22 cellular contexts compared by ENCODE assay signal in genomic region chr14:101772770-101773169, GRCh38. TPM values are rescaled to one million over a fixed set of nuclear protein-coding genes. Genes with fewer than 3 reads are reported as not detected.
DNase-seq lines count a peak whose midpoint lies in the region; ATAC-seq and TF ChIP-seq lines count a peak whose summit lies in the region.
"Had no signal": no experiment of that assay in that cellular context is flagged by ENCODE, and none has a peak within 500 bp of the region (broad histone marks: within the 10 kb centered on the region; RNA-seq: fewer than 3 reads in every experiment).

No MANE protein-coding gene starts in this region.

- H3K9me3 ChIP-seq in right cardiac atrium (ENCODE audit: control insufficient read depth, low read length): no peaks in the 10 kb centered on the region
- no peaks in the 10 kb centered on the region for H3K9me3 ChIP-seq in PC-3 (ENCODE audit: low read length)
- H3K9me3 ChIP-seq: breast epithelium, left lung, MG63, mucosa of descending colon, SK-N-SH had no signal

- WGBS in right cardiac atrium: 79% methylated on average over 8 of the region's 8 CpGs

- DNase-seq in left ventricle myocardium superior: no peak
- DNase-seq in right cardiac atrium: no peak
- peak; percentile 95 for DNase-seq in PC-3
- peak; percentile 45 for DNase-seq in epithelial cell of esophagus (ENCODE audit: low read depth)
- DNase-seq in type B pancreatic cell (ENCODE audit: extremely low spot score, unreplicated experiment): no peak
- no peak for DNase-seq in NCI-H1092 (lab: John Stamatoyannopoulos, UW)
- no peak for DNase-seq in T-cell
- DNase-seq in NCI-H1436 treated with DMSO at 0.1 percent for 48 hours (lab: John Stamatoyannopoulos, UW): no peak
- DNase-seq: activated B cell treated with CpG ODN at 0.5 μM for 24 hours; activated CD4-positive, alpha-beta T cell treated with anti-CD3 and anti-CD28 coated beads, Interleukin-2, amount 50 U/mL, for 4 hours; cortex of kidney; DMS153; GOT3; left lung; MG63; mucosa of descending colon; NCI-H1417 treated with DMSO at 0.1 percent for 48 hours; NCI-H510A treated with DMSO at 0.1 percent for 48 hours; NK-92 treated with Interleukin-12 subunit alpha and Interleukin-12 subunit beta, amount 100 ng/mL, for 24 hours; SK-N-SH had no signal

- H3F3A ChIP-seq in PC-3 (ENCODE audit: low read length, unreplicated experiment): peaks cover 4% of the 10 kb centered on the region

- H3K36me3 ChIP-seq in PC-3 (ENCODE audit: low read depth, low read length): no peaks in the 10 kb centered on the region
- H3K36me3 ChIP-seq: breast epithelium, left lung, MG63 had no signal

- H2AFZ ChIP-seq in PC-3 (ENCODE audit: low read length): no peak overlapping the region

- no peaks in the 10 kb centered on the region for H3K9me2 ChIP-seq in PC-3 (replicated peaks; ENCODE audit: low read length)
- H3K9me2 ChIP-seq: SK-N-SH had no signal

- peak overlapping the region; percentile 64 for H3K27ac Mint-ChIP-seq in type B pancreatic cell
- peak overlapping the region in 1 of 2 donors; percentile 23 for H3K27ac Mint-ChIP-seq in T-cell

- no TSS peak for BruUV-seq in PC-3 (replicated peaks; lab: Mats Ljungman, UMichigan)

- POLR2A ChIA-PET in PC-3 (lab: Charles Lee; ENCODE audit: unreplicated experiment) (interaction anchor here (0.6 kb wide), 1 partner anchor 37 kb away, joined by 4 read pairs; no protein-coding TSS in a partner anchor), T-cell (lab: Charles Lee) (interaction anchor here in 1 of 2 donors (1.2 kb wide), 1 partner anchor 37 kb away, joined by 4 read pairs; no protein-coding TSS in a partner anchor)

- CTCF ChIA-PET in PC-3 (lab: Charles Lee) (interaction anchor here (0.6 kb wide), 1 partner anchor 793 kb away, joined by 5 read pairs; no protein-coding TSS in a partner anchor), T-cell (lab: Charles Lee) (no interaction called here)

- no peak overlapping the region for H3K27ac ChIP-seq in right cardiac atrium (ENCODE audit: low read length)
- peak overlapping the region; percentile 82 for H3K27ac ChIP-seq in PC-3 (ENCODE audit: low read length)
- H3K27ac ChIP-seq: left lung had no signal

- H3K79me2 ChIP-seq in PC-3 (ENCODE audit: low read length): no peaks in the 10 kb centered on the region

- H3K4me3 ChIP-seq in right cardiac atrium (ENCODE audit: low read length): no peak overlapping the region
- H3K4me3 ChIP-seq in PC-3 (ENCODE audit: low read length): no peak overlapping the region
- no peak overlapping the region for H3K4me3 ChIP-seq in epithelial cell of esophagus (ENCODE audit: low read length)
- H3K4me3 ChIP-seq: breast epithelium, left lung, MG63, mucosa of descending colon had no signal

- H3K4me1 ChIP-seq in right cardiac atrium (ENCODE audit: control insufficient read depth, insufficient read depth, low read length) (no peaks in the 10 kb centered on the region), PC-3 (ENCODE audit: insufficient read depth, low read length) (peaks cover 18% of the 10 kb centered on the region)
- H3K4me1 ChIP-seq: left lung had no signal

- H3K9me3 Mint-ChIP-seq in type B pancreatic cell: no peaks in the 10 kb centered on the region
- no peaks in the 10 kb centered on the region for H3K9me3 Mint-ChIP-seq in T-cell
- H3K9me3 Mint-ChIP-seq: activated B cell treated with CpG ODN at 0.5 μM for 24 hours, IgD-negative memory B cell had no signal

- H3K4me1 Mint-ChIP-seq in type B pancreatic cell (ENCODE audit: unreplicated experiment) (peaks cover 9% of the 10 kb centered on the region), T-cell (peaks cover 39 to 53% (median 51%) of the 10 kb centered on the region in 3 donors)

- H3K4me2 ChIP-seq in PC-3 (ENCODE audit: low read length): peak overlapping the region; percentile 40
- H3K4me2 ChIP-seq: SK-N-SH had no signal

- TF ChIP-seq CTCF in PC-3 (conservative IDR thresholded peaks at IDR 0.05; ENCODE audit: low read depth, low read length): no peak
- no peak for TF ChIP-seq CTCF in epithelial cell of esophagus (IDR thresholded peaks at IDR 0.05; ENCODE audit: insufficient read depth, low read depth, low read length, missing control alignments)
- no peak for TF ChIP-seq CTCF in type B pancreatic cell (conservative IDR thresholded peaks at IDR 0.05)

- no peaks in the 10 kb centered on the region for H4K20me1 ChIP-seq in PC-3 (ENCODE audit: low read length)

- H3K4me3 Mint-ChIP-seq in type B pancreatic cell (no peak overlapping the region), T-cell (no peak overlapping the region)
- H3K4me3 Mint-ChIP-seq: activated B cell treated with CpG ODN at 0.5 μM for 24 hours had no signal

- H3K27me3 ChIP-seq in right cardiac atrium (ENCODE audit: control insufficient read depth, insufficient read depth) (no peaks in the 10 kb centered on the region), PC-3 (ENCODE audit: low read length) (no peaks in the 10 kb centered on the region)
- H3K27me3 ChIP-seq: breast epithelium, left lung, MG63 had no signal

- intact Hi-C loops in left ventricle myocardium superior (cut with micrococcal nuclease): loop anchor here (10.0 kb wide), 1 partner anchor 172 kb away; no protein-coding TSS in a partner anchor
- intact Hi-C loops in right cardiac atrium (cut with DNase I): loop anchor here in 2 of 4 donors (5.0 to 10.0 kb wide), 3 partner anchors 52 to 175 kb away; no protein-coding TSS in a partner anchor
- intact Hi-C loops in PC-3 (cut with micrococcal nuclease): loop anchor here (5.0 kb wide), 3 partner anchors 40 to 180 kb away; no protein-coding TSS in a partner anchor

- H3K27me3 Mint-ChIP-seq in type B pancreatic cell: peaks cover 2% of the 10 kb centered on the region
- H3K27me3 Mint-ChIP-seq in T-cell: no peaks in the 10 kb centered on the region
- H3K27me3 Mint-ChIP-seq: activated B cell treated with CpG ODN at 0.5 μM for 24 hours, IgD-negative memory B cell had no signal

- no peak overlapping the region for H3K9ac ChIP-seq in PC-3 (ENCODE audit: low read length)
- H3K9ac ChIP-seq: SK-N-SH had no signal

- H3K36me3 Mint-ChIP-seq in type B pancreatic cell (no peaks in the 10 kb centered on the region), T-cell (peaks cover 30% of the 10 kb centered on the region)

- ATAC-seq in left ventricle myocardium superior (peak; percentile 44), right cardiac atrium (no peak), PC-3 (peak; percentile 93), T-cell (replicated peaks in 1 of 4) (no peak)
- ATAC-seq: left lung, mucosa of descending colon had no signal

RNA-seq across cellular contexts. Expression of gene PPP2R5C, which starts 11.3 kb away (rescaled TPM):
- total RNA-seq in left ventricle myocardium superior: 211 TPM
- total RNA-seq in right cardiac atrium: 100 to 1,000 TPM; 141 to 158 (median 146) TPM
- 100.0 TPM for polyA plus RNA-seq in right cardiac atrium
- total RNA-seq in PC-3 (2014; rRNA removed): 92.9 and 96.1 TPM in 2 replicates
- 99.8 TPM in 2 replicates for total RNA-seq in type B pancreatic cell (ENCODE audit: low replicate concordance)
- 100 to 1,000 TPM; 435 to 627 (median 489) TPM for total RNA-seq in T-cell

Comparison
In these comparisons a context has a peak if more than half of its experiments do, and no peak if none do; other contexts are left out.
1. ATAC-seq: peak in left ventricle myocardium superior (single experiment) and PC-3 (single experiment); none in right cardiac atrium (0 of 2) and T-cell (0 of 4).
2. DNase-seq: peak in PC-3 (single experiment) and epithelial cell of esophagus (single experiment); none in left ventricle myocardium superior (single experiment), right cardiac atrium (0 of 3), type B pancreatic cell (single experiment), NCI-H1092 (single experiment), T-cell (0 of 34) and NCI-H1436 treated with DMSO at 0.1 percent for 48 hours (single experiment).